9 cellular contexts compared by ENCODE assay signal in the genomic region with DNA sequence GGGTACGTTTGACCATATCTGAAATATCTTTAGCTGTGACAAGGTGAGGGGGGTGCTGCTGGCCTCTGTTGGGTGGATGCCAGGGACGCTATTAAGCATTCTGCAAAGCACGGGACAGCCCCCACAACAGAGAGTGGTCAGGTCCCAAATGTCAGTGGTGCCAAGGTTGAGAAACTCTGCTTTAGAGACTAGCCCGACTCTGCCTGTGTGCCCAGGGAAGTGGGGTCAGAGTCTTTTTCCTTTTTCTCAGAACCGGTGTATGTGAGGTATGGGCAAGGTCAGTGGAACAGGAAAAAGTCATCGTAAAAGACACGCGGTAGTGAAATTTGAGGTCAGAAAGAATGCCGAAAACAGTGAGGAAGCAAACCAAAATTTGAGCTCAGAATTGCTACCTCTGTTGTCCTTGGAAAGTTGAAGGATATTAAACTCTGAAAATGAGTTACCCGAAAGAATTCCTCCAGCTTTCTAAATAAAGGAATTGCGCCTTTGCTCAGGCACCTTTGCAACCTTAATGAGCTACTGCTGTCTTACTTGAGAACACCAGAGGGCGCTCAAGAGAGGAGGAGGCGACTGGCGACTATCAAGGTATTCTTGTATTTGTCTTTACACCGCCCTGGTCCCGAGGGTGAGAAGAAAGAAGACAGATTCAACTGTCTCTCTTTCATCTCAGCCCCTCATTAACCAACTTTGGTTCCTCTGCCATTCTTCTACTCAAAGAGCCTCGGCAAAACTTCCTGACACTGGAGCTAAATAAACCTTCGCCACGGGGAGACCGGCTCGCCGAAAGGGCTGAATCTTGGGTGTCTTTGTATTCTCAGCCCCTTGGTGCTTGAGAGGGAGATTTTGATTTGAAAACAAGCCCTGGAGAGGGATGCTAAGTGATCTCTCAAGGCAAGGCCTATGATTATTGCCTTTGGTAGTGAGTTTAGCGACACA.
DNase-seq lines count a peak whose midpoint lies in the region; ATAC-seq and TF ChIP-seq lines count a peak whose summit lies in the region.
"Had no signal": no experiment of that assay in that cellular context is flagged by ENCODE, and none has a peak within 500 bp of the region (broad histone marks: within the 10 kb centered on the region; RNA-seq: fewer than 3 reads in every experiment).

No MANE protein-coding gene starts in this region.

- no peak overlapping the region for H3K27ac Mint-ChIP-seq in activated CD8-positive, alpha-beta memory T cell treated with anti-CD3 and anti-CD28 coated beads, Interleukin-2, amount 10 ng/mL, durations not matched to agents 7 days and 5 days

- no peak overlapping the region for H3K4me3 ChIP-seq in BJ (ENCODE audit: low read depth, low read length)
- no peak overlapping the region for H3K4me3 ChIP-seq in foreskin fibroblast (ENCODE audit: low read depth in 1 of 2, low read length in 2 of 2)
- H3K4me3 ChIP-seq in trophoblast cell (ENCODE audit: low read depth, low read length): no peak overlapping the region
- H3K4me3 ChIP-seq: ovary had no signal

- TF ChIP-seq CTCF in BJ (IDR thresholded peaks at IDR 0.05; ENCODE audit: insufficient read depth, low read depth, low read length) (peak; percentile 82), foreskin fibroblast (IDR thresholded peaks at IDR 0.05; ENCODE audit: low read depth, low read length) (peak; percentile 68)

- no peak overlapping the region for H3K23ac ChIP-seq in trophoblast cell (ENCODE audit: low read length)

- no peak overlapping the region for H4K8ac ChIP-seq in trophoblast cell (ENCODE audit: low read depth, low read length)

- H3K36me3 ChIP-seq in BJ (ENCODE audit: control insufficient read depth, insufficient read depth, low read length) (no peaks in the 10 kb centered on the region), trophoblast cell (ENCODE audit: control insufficient read depth in 1 of 2, insufficient read depth in 2 of 2, low read length in 2 of 2) (no peaks in the 10 kb centered on the region)
- H3K36me3 ChIP-seq: ovary had no signal

- CTCF ChIA-PET in BJ (lab: Yijun Ruan, JAX): interaction anchor here (0.5 to 2.8 kb wide), 45 partner anchors 9 to 505 kb away, joined by 3 to 21 read pairs (median 3); no protein-coding TSS in a partner anchor
- CTCF ChIA-PET in activated CD8-positive, alpha-beta memory T cell treated with anti-CD3 and anti-CD28 coated beads, Interleukin-2, amount 10 ng/mL, durations not matched to agents 7 days and 5 days (lab: Charles Lee): interaction anchor here (0.6 to 2.7 kb wide), 37 partner anchors 9 to 1722 kb away, joined by 3 to 26 read pairs (median 4); a partner anchor contains a TSS

- no peak overlapping the region for H2AFZ ChIP-seq in trophoblast cell (ENCODE audit: insufficient read depth, low read length, poor library complexity)

- no CpG with 5 or more reads among the region's 23 CpGs for WGBS in trophoblast cell (ENCODE audit: extremely low coverage, insufficient coverage, insufficient read length)

- H3K27me3 Mint-ChIP-seq in activated CD8-positive, alpha-beta memory T cell treated with anti-CD3 and anti-CD28 coated beads, Interleukin-2, amount 10 ng/mL, durations not matched to agents 7 days and 5 days: peaks cover 39% of the 10 kb centered on the region

- DNase-seq in BJ (ENCODE audit: low read depth) (no peak), GM19238 (ENCODE audit: insufficient read length, low spot score) (peak; percentile 10), NCI-H510A treated with DMSO at 0.1 percent for 48 hours (lab: John Stamatoyannopoulos, UW) (peak; percentile 54), foreskin fibroblast (peak; percentile 9 to 61), trophoblast cell (peak; percentile 22 to 74)
- DNase-seq in activated CD8-positive, alpha-beta memory T cell treated with anti-CD3 and anti-CD28 coated beads, Interleukin-2, amount 10 ng/mL, durations not matched to agents 7 days and 5 days: peak; percentile 45

- peaks cover 0 to 3% of the 10 kb centered on the region in 2 experiments for H3K4me1 ChIP-seq in trophoblast cell (ENCODE audit: control insufficient read depth in 1 of 2, insufficient read depth in 2 of 2, low read length in 2 of 2)

- no peaks in the 10 kb centered on the region for H3K79me2 ChIP-seq in trophoblast cell (ENCODE audit: control insufficient read depth, insufficient read depth, low read length, poor library complexity)

- no peak overlapping the region for H3K9ac ChIP-seq in trophoblast cell (ENCODE audit: low read length)

- H3K79me1 ChIP-seq in trophoblast cell (ENCODE audit: low read length): no peaks in the 10 kb centered on the region

- no peak overlapping the region for H2BK5ac ChIP-seq in trophoblast cell (ENCODE audit: low read depth, low read length, poor library complexity)

- H3K4ac ChIP-seq in trophoblast cell (ENCODE audit: low read depth, low read length): no peak overlapping the region

- no peaks in the 10 kb centered on the region for H3K36me3 Mint-ChIP-seq in activated CD8-positive, alpha-beta memory T cell treated with anti-CD3 and anti-CD28 coated beads, Interleukin-2, amount 10 ng/mL, durations not matched to agents 7 days and 5 days

- H2BK12ac ChIP-seq in trophoblast cell (ENCODE audit: low read length): no peak overlapping the region

- no peak overlapping the region for H3K27ac ChIP-seq in trophoblast cell (ENCODE audit: low read depth, low read length)
- H3K27ac ChIP-seq: ovary had no signal

- POLR2A ChIA-PET in BJ (lab: Charles Lee): no interaction called here

- H3K18ac ChIP-seq in trophoblast cell (ENCODE audit: low read length): no peak overlapping the region

- no peaks in the 10 kb centered on the region for H3K9me3 Mint-ChIP-seq in activated CD8-positive, alpha-beta memory T cell treated with anti-CD3 and anti-CD28 coated beads, Interleukin-2, amount 10 ng/mL, durations not matched to agents 7 days and 5 days (ENCODE audit: low read depth)

- H3K4me1 Mint-ChIP-seq in activated CD8-positive, alpha-beta memory T cell treated with anti-CD3 and anti-CD28 coated beads, Interleukin-2, amount 10 ng/mL, durations not matched to agents 7 days and 5 days: peaks cover 5% of the 10 kb centered on the region

- H2BK120ac ChIP-seq in trophoblast cell (ENCODE audit: insufficient read depth, low read length, poor library complexity): no peak overlapping the region

- no peaks in the 10 kb centered on the region for H3K9me3 ChIP-seq in trophoblast cell (ENCODE audit: insufficient read depth, low read depth, low read length)
- H3K9me3 ChIP-seq: ovary had no signal

- ATAC-seq in activated CD8-positive, alpha-beta memory T cell treated with anti-CD3 and anti-CD28 coated beads, Interleukin-2, amount 10 ng/mL, durations not matched to agents 7 days and 5 days: peak; percentile 23
- no peak for ATAC-seq in HG03432 (IDR thresholded peaks at IDR 0.05; ENCODE audit: unreplicated experiment)
- no peak for ATAC-seq in GM21367 (IDR thresholded peaks at IDR 0.05; ENCODE audit: unreplicated experiment)

- H4K91ac ChIP-seq in trophoblast cell (ENCODE audit: low read depth, low read length): no peak overlapping the region

- H3K4me2 ChIP-seq in trophoblast cell (ENCODE audit: low read length): no peak overlapping the region

- no peak overlapping the region for H3K14ac ChIP-seq in trophoblast cell (ENCODE audit: low read length)

- H3K4me3 Mint-ChIP-seq in activated CD8-positive, alpha-beta memory T cell treated with anti-CD3 and anti-CD28 coated beads, Interleukin-2, amount 10 ng/mL, durations not matched to agents 7 days and 5 days: no peak overlapping the region

- H2AK5ac ChIP-seq in trophoblast cell (ENCODE audit: low read length): no peak overlapping the region

- no peak overlapping the region for H4K12ac ChIP-seq in trophoblast cell (ENCODE audit: low read depth, low read length)

- H3K27me3 ChIP-seq in BJ (ENCODE audit: control insufficient read depth, insufficient read depth, low read length) (no peaks in the 10 kb centered on the region), trophoblast cell (ENCODE audit: insufficient read depth, low read length) (no peaks in the 10 kb centered on the region)
- H3K27me3 ChIP-seq: ovary had no signal
